ENCODE assay signal across 16 cellular contexts in the genomic region with DNA sequence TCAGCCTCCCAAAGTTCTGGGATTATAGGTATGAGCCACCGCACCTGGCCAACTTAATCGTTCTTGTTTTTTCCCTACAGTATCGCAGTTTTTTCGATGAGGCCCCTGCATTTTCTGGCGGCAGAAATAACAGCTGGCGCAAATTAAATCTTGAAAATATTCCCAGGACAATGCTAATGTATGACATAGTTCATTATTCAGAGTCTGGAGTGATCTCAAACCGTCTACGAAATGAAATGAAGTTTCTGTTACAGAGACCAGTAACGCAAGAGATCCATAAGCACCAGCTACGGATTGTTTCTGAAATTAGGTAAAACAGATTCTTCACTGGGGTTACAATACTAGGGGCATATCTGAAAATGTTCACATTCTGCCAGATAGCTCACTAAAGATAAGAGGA.
A peak's percentile ranks its signal among the peaks of the same experiment; 100 is the strongest.
DNase-seq lines count a peak whose midpoint lies in the region; ATAC-seq and TF ChIP-seq lines count a peak whose summit lies in the region.
"Had no signal": no experiment of that assay in that cellular context is flagged by ENCODE, and none has a peak within 500 bp of the region (broad histone marks: within the 10 kb centered on the region; RNA-seq: fewer than 3 reads in every experiment).

No MANE protein-coding gene starts in this region.

- TF ChIP-seq CTCF in foreskin fibroblast (IDR thresholded peaks at IDR 0.05; ENCODE audit: low read depth, low read length), result no peak

- no peak for ATAC-seq in HG03097 (IDR thresholded peaks at IDR 0.05; ENCODE audit: low FRiP score, unreplicated experiment)
- ATAC-seq: GM23338 had no signal

- H3K4me3 ChIP-seq in foreskin fibroblast (ENCODE audit: low read depth in 1 of 2, low read length in 2 of 2), result no peak overlapping the region
- H3K4me3 ChIP-seq: GM23338 had no signal

- peak; percentile 9 for DNase-seq in AG08395 (ENCODE audit: low spot score)
- peak; percentile 30 for DNase-seq in GM03348 (ENCODE audit: low spot score)
- DNase-seq in fibroblast of gingiva (ENCODE audit: low read depth), result peak; percentile 46
- peak; percentile 5 to 42 for DNase-seq in foreskin fibroblast
- DNase-seq in activated naive CD4-positive, alpha-beta T cell treated with Interleukin-2 at 50 U/mL for 16 hours, result no peak
- no peak for DNase-seq in amygdala (lab: John Stamatoyannopoulos, UW)
- no peak for DNase-seq in 8988T
- DNase-seq: ACHN; Caco-2; CD8-positive, alpha-beta memory T cell; DMS79; H7; IMR-90; KBM-7 had no signal

Comparison
In these comparisons a context has a peak if more than half of its experiments do, and no peak if none do; other contexts are left out.
1. DNase-seq: peak in AG08395 (single experiment), GM03348 (single experiment), fibroblast of gingiva (single experiment) and foreskin fibroblast (2 of 2); none in activated naive CD4-positive, alpha-beta T cell treated with Interleukin-2 at 50 U/mL for 16 hours (single experiment), amygdala (0 of 56) and 8988T (single experiment).